ENCODE assay signal across 8 cellular contexts in the genomic region with DNA sequence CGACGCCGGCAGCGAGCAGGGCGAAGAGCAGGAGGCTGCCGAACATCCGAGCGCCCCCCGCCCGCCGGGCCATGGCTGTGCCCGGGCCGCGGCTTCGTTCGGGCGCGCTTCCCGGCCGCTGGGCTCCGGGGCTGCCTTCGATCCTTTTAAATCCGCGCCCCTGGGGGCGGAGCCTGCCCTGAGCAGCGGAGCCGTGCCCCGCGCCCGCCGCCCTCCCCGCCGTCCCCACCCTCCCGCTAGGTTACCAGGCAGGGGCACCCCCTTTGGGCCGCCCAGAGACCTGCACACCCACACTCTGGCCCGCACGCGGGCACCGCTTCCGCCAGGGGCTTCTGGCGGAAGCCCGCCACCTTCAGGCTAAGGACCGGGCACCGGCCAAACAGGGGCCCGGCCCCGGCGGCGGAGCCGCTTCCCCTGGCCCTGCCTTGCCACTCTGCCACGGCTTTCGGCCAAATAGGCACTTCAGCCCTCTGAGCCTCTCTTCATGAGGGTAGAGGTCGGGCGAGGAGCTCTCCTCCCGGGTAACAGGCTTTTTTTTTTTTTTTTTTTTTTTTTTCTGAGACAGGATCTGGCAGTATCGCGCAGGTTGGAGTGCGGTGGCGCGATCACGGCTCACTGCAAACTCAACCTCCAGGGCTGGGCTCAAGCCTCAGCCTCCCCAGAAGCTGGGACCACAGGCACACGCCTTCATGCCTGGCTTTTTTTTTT. TPM values are rescaled to one million over a fixed set of nuclear protein-coding genes. Genes with fewer than 3 reads are reported as not detected.
DNase-seq lines count a peak whose midpoint lies in the region; ATAC-seq and TF ChIP-seq lines count a peak whose summit lies in the region.

A gene with protein sequence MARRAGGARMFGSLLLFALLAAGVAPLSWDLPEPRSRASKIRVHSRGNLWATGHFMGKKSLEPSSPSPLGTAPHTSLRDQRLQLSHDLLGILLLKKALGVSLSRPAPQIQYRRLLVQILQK (minus strand): TSS at position 120 of the 708 bp plus-strand sequence. CDS start 47 bp downstream, at position 73.

- no peaks in the 10 kb centered on the region for H3K9me3 ChIP-seq in colonic mucosa

- peak within 1 kb of the TSS; percentile 61 for H3K27ac ChIP-seq in colonic mucosa

- no peaks in the 10 kb centered on the region for H3K36me3 ChIP-seq in colonic mucosa

- peak within 1 kb of the TSS; percentile 65 for H3K4me3 ChIP-seq in colonic mucosa

- no peaks in the 10 kb centered on the region for H3K27me3 Mint-ChIP-seq in activated CD4-positive, alpha-beta T cell treated with anti-CD3 and anti-CD28 coated beads, Interleukin-2, amount 10 ng/mL, durations not matched to agents 24 days and 14 days

- no peaks in the 10 kb centered on the region for H3K27me3 ChIP-seq in colonic mucosa

- peak; percentile 56 for ATAC-seq in GM19023 (IDR thresholded peaks at IDR 0.05; ENCODE audit: unreplicated experiment)
- ATAC-seq in HG03196 (IDR thresholded peaks at IDR 0.05; ENCODE audit: unreplicated experiment) = peak; percentile 75
- ATAC-seq in left lobe of liver = peak; percentile 68

- H3K9ac ChIP-seq in colonic mucosa (ENCODE audit: low read depth in 2 of 2, low read length in 2 of 2) = peak within 1 kb of the TSS; percentile 62 to 65

- DNase-seq in AG20443 (ENCODE audit: low spot score) (peak; percentile 88), NCI-H460 (ENCODE audit: extremely low read depth, low read depth) (peak; percentile 80), colonic mucosa (peak; percentile 84), left lobe of liver (ENCODE audit: low spot score) (peak; percentile 77)
- peak; percentile 93 for DNase-seq in activated CD4-positive, alpha-beta T cell treated with anti-CD3 and anti-CD28 coated beads, Interleukin-2, amount 10 ng/mL, durations not matched to agents 24 days and 14 days
- DNase-seq in stimulated activated CD4-positive, alpha-beta T cell treated with anti-CD3 and anti-CD28 coated beads, Interleukin-2, amount 100 ng/mL, for 4 hours (ENCODE audit: low read depth) = peak; percentile 78

- peak; percentile 42 for TF ChIP-seq CTCF in colonic mucosa (IDR thresholded peaks at IDR 0.05)

- H3K4me1 ChIP-seq in colonic mucosa = peaks cover 2% of the 10 kb centered on the region

- peaks cover 21% of the 10 kb centered on the region for H3K4me1 Mint-ChIP-seq in activated CD4-positive, alpha-beta T cell treated with anti-CD3 and anti-CD28 coated beads, Interleukin-2, amount 10 ng/mL, durations not matched to agents 24 days and 14 days

- H3K4me3 Mint-ChIP-seq in activated CD4-positive, alpha-beta T cell treated with anti-CD3 and anti-CD28 coated beads, Interleukin-2, amount 10 ng/mL, durations not matched to agents 24 days and 14 days = peak within 1 kb of the TSS; percentile 81

- H3K36me3 Mint-ChIP-seq in activated CD4-positive, alpha-beta T cell treated with anti-CD3 and anti-CD28 coated beads, Interleukin-2, amount 10 ng/mL, durations not matched to agents 24 days and 14 days (ENCODE audit: low read depth) = peaks cover 12% of the 10 kb centered on the region

- peak within 1 kb of the TSS; percentile 87 for H3K27ac Mint-ChIP-seq in activated CD4-positive, alpha-beta T cell treated with anti-CD3 and anti-CD28 coated beads, Interleukin-2, amount 10 ng/mL, durations not matched to agents 24 days and 14 days

- H3K9me3 Mint-ChIP-seq in activated CD4-positive, alpha-beta T cell treated with anti-CD3 and anti-CD28 coated beads, Interleukin-2, amount 10 ng/mL, durations not matched to agents 24 days and 14 days = no peaks in the 10 kb centered on the region

- intact Hi-C loops in activated CD4-positive, alpha-beta T cell treated with anti-CD3 and anti-CD28 coated beads, Interleukin-2, amount 10 ng/mL, durations not matched to agents 24 days and 14 days (cut with micrococcal nuclease) = loop anchor here (1.0 kb wide), 2 partner anchors 11 to 54 kb away; no protein-coding TSS in a partner anchor
- intact Hi-C loops in colonic mucosa (cut with DNase I) = loop anchor here (10.0 kb wide), 1 partner anchor 57 kb away; the partner anchor contains the start of gene SEC11A

RNA-seq across cellular contexts. Expression of the gene that starts here (rescaled TPM):
- 13.3 and 16.4 TPM in 2 replicates for total RNA-seq in NCI-H460 (2014; rRNA removed; shearing (Covaris generic))
- 15.5 and 29.2 TPM in 2 replicates for polyA plus RNA-seq in NCI-H460 (2014; cell fraction: nucleus; rRNA removed)
- 2.8 and 3.7 TPM in 2 replicates for total RNA-seq in activated CD4-positive, alpha-beta T cell treated with anti-CD3 and anti-CD28 coated beads, Interleukin-2, amount 10 ng/mL, durations not matched to agents 24 days and 14 days
- total RNA-seq in colonic mucosa (1 to 10 TPM; 2.8 to 4.4 TPM), left lobe of liver (0.58 TPM)

Comparison
In these comparisons a context has a peak if more than half of its experiments do, and no peak if none do; other contexts are left out.
1. Peak in every context shown above with its lines: DNase-seq, ATAC-seq, H3K4me3 ChIP-seq and H3K27ac ChIP-seq.
2. Peak in DNase-seq and ATAC-seq in left lobe of liver; RNA of the gene not detected or under 1 TPM.